ENCODE assay signal across 13 cellular contexts in genomic region chr20:9977629-9978028, GRCh38. TPM values are rescaled to one million over a fixed set of nuclear protein-coding genes. Genes with fewer than 3 reads are reported as not detected.
A peak's percentile ranks its signal among the peaks of the same experiment; 100 is the strongest.
DNase-seq lines count a peak whose midpoint lies in the region; ATAC-seq and TF ChIP-seq lines count a peak whose summit lies in the region.
"Had no signal": no experiment of that assay in that cellular context is flagged by ENCODE, and none has a peak within 500 bp of the region (broad histone marks: within the 10 kb centered on the region; RNA-seq: fewer than 3 reads in every experiment).

No MANE protein-coding gene starts in this region.

- H2AFZ ChIP-seq in HCT116 (ENCODE audit: low read depth, low read length, poor library complexity, severe bottlenecking) (peak overlapping the region; percentile 73), PC-3 (ENCODE audit: low read length) (no peak overlapping the region)

- CTCF ChIA-PET in HCT116 (lab: Charles Lee): interaction anchor here (0.9 to 4.6 kb wide), 21 partner anchors 11 to 1566 kb away, joined by 3 to 52 read pairs (median 4); partner anchors contain the start of genes ANKEF1 and MKKS
- CTCF ChIA-PET in PC-3 (lab: Charles Lee): interaction anchor here (0.7 to 1.7 kb wide), 9 partner anchors 9 to 448 kb away, joined by 3 to 36 read pairs (median 5); no protein-coding TSS in a partner anchor

- peaks cover 53% of the 10 kb centered on the region for H3K4me1 Mint-ChIP-seq in dendritic cell treated with granulocyte-macrophage colony-stimulating factor and Interleukin-4, amounts not matched to agents 40 ng/mL and 50 ng/mL, for 4 days (ENCODE audit: low read depth)

- no TSS peak for BruUV-seq in HCT116 (replicated peaks; lab: Mats Ljungman, UMichigan)
- no TSS peak for BruUV-seq in PC-3 (replicated peaks; lab: Mats Ljungman, UMichigan)

- peak; percentile 80 for DNase-seq in HCT116 (ENCODE audit: low read depth, low spot score)
- no peak for DNase-seq in PC-3
- DNase-seq in renal cortical epithelial cell (ENCODE audit: low read depth): peak; percentile 72
- DNase-seq in effector CD8-positive, alpha-beta T cell (lab: John Stamatoyannopoulos, UW): no peak
- no peak for DNase-seq in epidermal melanocyte (ENCODE audit: insufficient read length, low spot score)
- DNase-seq: activated CD4-positive, alpha-beta T cell treated with anti-CD3 and anti-CD28 coated beads for 1 hour; activated T-cell treated with anti-CD3 and anti-CD28 coated beads, Interleukin-2, amount 50 U/mL, for 24 hours; stimulated activated naive CD8-positive, alpha-beta T cell treated with anti-CD3 and anti-CD28 coated beads, Interleukin-15, Interleukin-2, amounts not matched to agents 100 U/mL and 50 U/mL, for 24 hours had no signal

- H3K9me3 Mint-ChIP-seq in dendritic cell treated with granulocyte-macrophage colony-stimulating factor and Interleukin-4, amounts not matched to agents 40 ng/mL and 50 ng/mL, for 4 days: no peaks in the 10 kb centered on the region
- H3K9me3 Mint-ChIP-seq: activated T-cell treated with anti-CD3 and anti-CD28 coated beads, Interleukin-2, amount 50 U/mL, for 24 hours had no signal

- H3K4me2 ChIP-seq in HCT116 (ENCODE audit: low read length) (peak overlapping the region; percentile 40), PC-3 (ENCODE audit: low read length) (no peak overlapping the region)

- H3K9me3 ChIP-seq in HCT116 (ENCODE audit: control insufficient read depth in 1 of 2, insufficient read depth in 1 of 2, low read depth in 1 of 2, low read length in 2 of 2) (no peaks in the 10 kb centered on the region), PC-3 (ENCODE audit: low read length) (no peaks in the 10 kb centered on the region)
- H3K9me3 ChIP-seq: gastroesophageal sphincter, tibial artery had no signal

- H3K9ac ChIP-seq in HCT116 (ENCODE audit: low read length) (no peak overlapping the region), PC-3 (ENCODE audit: low read length) (no peak overlapping the region)

- H3K27ac Mint-ChIP-seq in dendritic cell treated with granulocyte-macrophage colony-stimulating factor and Interleukin-4, amounts not matched to agents 40 ng/mL and 50 ng/mL, for 4 days: peak overlapping the region; percentile 60
- H3K27ac Mint-ChIP-seq: activated T-cell treated with anti-CD3 and anti-CD28 coated beads, Interleukin-2, amount 50 U/mL, for 24 hours had no signal

- TF ChIP-seq CTCF in HCT116 (IDR thresholded peaks at IDR 0.05 in 2 of 3, conservative IDR thresholded peaks at IDR 0.05 in 1 of 3; ENCODE audit: borderline replicate concordance in 1 of 3, insufficient read depth in 1 of 3, low read depth in 2 of 3, low read length in 2 of 3) (no peak), PC-3 (conservative IDR thresholded peaks at IDR 0.05; ENCODE audit: low read depth, low read length) (no peak)

- H3K36me3 ChIP-seq in HCT116 (ENCODE audit: control insufficient read depth in 1 of 2, insufficient read depth in 2 of 2, low read length in 2 of 2): no peaks in the 10 kb centered on the region
- H3K36me3 ChIP-seq in PC-3 (ENCODE audit: low read depth, low read length): no peaks in the 10 kb centered on the region
- H3K36me3 ChIP-seq: gastroesophageal sphincter, tibial artery had no signal

- TF ChIP-seq POLR2A in HCT116 (IDR thresholded peaks at IDR 0.05; ENCODE audit: borderline replicate concordance, extremely low read depth, insufficient read depth, insufficient read length): no peak

- H3K4me1 ChIP-seq in HCT116 (ENCODE audit: control insufficient read depth in 1 of 2, insufficient read depth in 2 of 2, low read length in 2 of 2) (peaks cover 17 to 19% of the 10 kb centered on the region in 2 experiments; a peak in 2 of 4 replicates), PC-3 (ENCODE audit: insufficient read depth, low read length) (no peaks in the 10 kb centered on the region)

- peak; percentile 83 for ATAC-seq in HCT116
- peak; percentile 51 for ATAC-seq in PC-3
- no peak for ATAC-seq in GM21526 (IDR thresholded peaks at IDR 0.05; ENCODE audit: low FRiP score, unreplicated experiment)

- H3K79me2 ChIP-seq in HCT116 (ENCODE audit: insufficient read depth, low read length): no peaks in the 10 kb centered on the region
- H3K79me2 ChIP-seq in PC-3 (ENCODE audit: low read length): no peaks in the 10 kb centered on the region

- RAD21 ChIA-PET in HCT116 (lab: Charles Lee; ENCODE audit: low non-redundant PET in 1 of 2, low total read pairs in 2 of 2, uncharacterized antibody in 2 of 2, unreplicated experiment in 2 of 2): interaction anchor here (0.5 to 1.9 kb wide), 11 partner anchors 32 to 457 kb away, joined by 3 to 15 read pairs (median 4); partner anchors contain the start of genes MKKS (in 1 of the 2), PAK5 (in 1 of the 2) and SLX4IP (in 1 of the 2)

- H3K27me3 ChIP-seq in HCT116 (ENCODE audit: insufficient read depth, low read length): no peaks in the 10 kb centered on the region
- peaks cover 32% of the 10 kb centered on the region for H3K27me3 ChIP-seq in PC-3 (ENCODE audit: low read length)
- H3K27me3 ChIP-seq: gastroesophageal sphincter, tibial artery had no signal

- H3K36me3 Mint-ChIP-seq in dendritic cell treated with granulocyte-macrophage colony-stimulating factor and Interleukin-4, amounts not matched to agents 40 ng/mL and 50 ng/mL, for 4 days (ENCODE audit: low read depth): no peaks in the 10 kb centered on the region

- intact Hi-C loops in HCT116 (cut with micrococcal nuclease) (loop anchor here (1.0 to 5.0 kb wide), 7 partner anchors 113 to 1567 kb away; partner anchors contain the start of gene JAG1), PC-3 (cut with micrococcal nuclease) (loop anchor here (1.0 to 10.0 kb wide), 6 partner anchors 113 to 1565 kb away; no protein-coding TSS in a partner anchor)
- intact Hi-C loops in dendritic cell treated with granulocyte-macrophage colony-stimulating factor and Interleukin-4, amounts not matched to agents 40 ng/mL and 50 ng/mL, for 4 days (cut with micrococcal nuclease): loop anchor here (1.0 to 10.0 kb wide), 6 partner anchors 113 to 1297 kb away; partner anchors contain the start of genes JAG1 and SNAP25

- TF ChIP-seq RAD21 in HCT116 (IDR thresholded peaks at IDR 0.05; ENCODE audit: low read depth): no peak

- H3K9me2 ChIP-seq in HCT116 (ENCODE audit: insufficient read depth) (no peaks in the 10 kb centered on the region), PC-3 (replicated peaks; ENCODE audit: low read length) (no peaks in the 10 kb centered on the region)

- peaks cover 14% of the 10 kb centered on the region for H3K27me3 Mint-ChIP-seq in dendritic cell treated with granulocyte-macrophage colony-stimulating factor and Interleukin-4, amounts not matched to agents 40 ng/mL and 50 ng/mL, for 4 days
- H3K27me3 Mint-ChIP-seq: activated T-cell treated with anti-CD3 and anti-CD28 coated beads, Interleukin-2, amount 50 U/mL, for 24 hours had no signal

- H3K4me3 ChIP-seq in HCT116 (replicated peaks in 1 of 2; ENCODE audit: low read depth in 1 of 2, low read length in 2 of 2) (peak overlapping the region in 1 of 2 experiments; percentile 23; a peak in 1 of 4 replicates), PC-3 (ENCODE audit: low read length) (no peak overlapping the region)
- H3K4me3 ChIP-seq: gastroesophageal sphincter, skin epidermis, tibial artery had no signal

- H4K20me1 ChIP-seq in HCT116 (ENCODE audit: insufficient read depth) (no peaks in the 10 kb centered on the region), PC-3 (ENCODE audit: low read length) (no peaks in the 10 kb centered on the region)

- POLR2A ChIA-PET in HCT116 (lab: Charles Lee) (interaction anchor here (1.8 kb wide), 2 partner anchors 114 to 361 kb away, joined by 4 to 6 read pairs; no protein-coding TSS in a partner anchor), PC-3 (lab: Charles Lee; ENCODE audit: unreplicated experiment) (no interaction called here)

- no peaks in the 10 kb centered on the region for H3F3A ChIP-seq in PC-3 (ENCODE audit: low read length, unreplicated experiment)

- H3K27ac ChIP-seq in HCT116 (ENCODE audit: low read depth, low read length) (peak overlapping the region; percentile 60), PC-3 (ENCODE audit: low read length) (no peak overlapping the region)
- H3K27ac ChIP-seq: gastroesophageal sphincter, skin epidermis, tibial artery had no signal

- no peak overlapping the region for H3K4me3 Mint-ChIP-seq in dendritic cell treated with granulocyte-macrophage colony-stimulating factor and Interleukin-4, amounts not matched to agents 40 ng/mL and 50 ng/mL, for 4 days
- H3K4me3 Mint-ChIP-seq: activated T-cell treated with anti-CD3 and anti-CD28 coated beads, Interleukin-2, amount 50 U/mL, for 24 hours had no signal

TF ChIP-seq in HCT116, 20 proteins besides CTCF, POLR2A, EP300 and RAD21 (continues in another document):
- no peak for TF ChIP-seq ZNF274 (IDR thresholded peaks at IDR 0.05; ENCODE audit: low read depth, low read length)
- TF ChIP-seq MAX (IDR thresholded peaks at IDR 0.05): no peak
- no peak for TF ChIP-seq EGR1 (IDR thresholded peaks at IDR 0.05; ENCODE audit: low read depth)
- 0 out of 2 replicates have a peak, but pooled peaks have one; percentile 33 for TF ChIP-seq SRF (IDR thresholded peaks at IDR 0.05; ENCODE audit: low read depth)
- peak; percentile 87 for TF ChIP-seq JUND (IDR thresholded peaks at IDR 0.05)
- TF ChIP-seq ELF1 (IDR thresholded peaks at IDR 0.05; ENCODE audit: borderline replicate concordance, low read depth): peak; percentile 23; the same call in 1 of the 2 replicates
- no peak for TF ChIP-seq EZH2 (IDR thresholded peaks at IDR 0.05)
- TF ChIP-seq CBX3 (IDR thresholded peaks at IDR 0.05; ENCODE audit: low read depth): peak; percentile 72; the same call in 1 of the 2 replicates
- TF ChIP-seq ATF3 (IDR thresholded peaks at IDR 0.05): no peak
- peak; percentile 96 for TF ChIP-seq TCF7L2 (IDR thresholded peaks at IDR 0.05; ENCODE audit: borderline replicate concordance, extremely low read depth, insufficient read depth, insufficient read length)
- peak; percentile 94 for TF ChIP-seq CEBPB (IDR thresholded peaks at IDR 0.05; ENCODE audit: low read depth)
- no peak for TF ChIP-seq ZFX (IDR thresholded peaks at IDR 0.05)
- TF ChIP-seq EZH2phosphoT487 (IDR thresholded peaks at IDR 0.05; ENCODE audit: borderline replicate concordance): no peak
- peak; percentile 69 for TF ChIP-seq SIN3A (IDR thresholded peaks at IDR 0.05; ENCODE audit: low read depth)
- TF ChIP-seq SP1 (IDR thresholded peaks at IDR 0.05; ENCODE audit: low read depth): peak; percentile 80

RNA-seq across cellular contexts. Expression of gene ANKEF1, which starts 57.2 kb away (rescaled TPM):
- total RNA-seq in HCT116 (2021; ENCODE audit: unreplicated experiment) (15.8 TPM), PC-3 (2014; rRNA removed) (11.6 and 13.1 TPM in 2 replicates), renal cortical epithelial cell (5.2 and 11.5 TPM in 2 replicates)
- 5.0 and 7.5 TPM in 2 replicates for polyA plus RNA-seq in HCT116 (2012)

Comparison
In these comparisons a context has a peak if more than half of its experiments do, and no peak if none do; other contexts are left out.
1. DNase-seq: peak in HCT116 (single experiment) and renal cortical epithelial cell (single experiment); none in PC-3 (single experiment), effector CD8-positive, alpha-beta T cell (single experiment) and epidermal melanocyte (single experiment).